13 cellular contexts compared by ENCODE assay signal in the genomic region with DNA sequence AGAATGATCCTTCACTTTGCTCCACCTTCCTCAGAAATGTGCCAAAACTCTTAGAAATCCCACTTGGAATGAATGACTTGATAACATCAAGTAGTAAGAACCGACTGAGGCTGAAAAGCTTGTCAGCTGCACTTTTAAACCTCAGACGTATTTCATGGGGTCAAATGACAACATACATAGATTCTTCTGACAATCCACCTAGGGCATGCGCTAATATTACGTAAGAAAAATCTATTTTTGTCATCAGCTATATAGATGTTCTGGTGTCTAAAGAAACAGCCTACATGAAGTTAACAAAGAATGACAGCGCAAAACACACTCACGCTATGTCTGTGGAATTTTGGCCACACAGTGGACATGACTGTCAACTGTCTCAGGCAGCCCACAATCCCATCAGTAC.
"Had no signal": no experiment of that assay in that cellular context is flagged by ENCODE, and none has a peak within 500 bp of the region (broad histone marks: within the 10 kb centered on the region; RNA-seq: fewer than 3 reads in every experiment).

No MANE protein-coding gene starts in this region.

- H3K4me3 ChIP-seq: dorsolateral prefrontal cortex, esophagus muscularis mucosa, ovary had no signal

- H3K9me3 ChIP-seq: esophagus muscularis mucosa, ovary had no signal

- ATAC-seq: activated CD4-positive, CD25-positive, alpha-beta regulatory T cell treated with anti-CD3 and anti-CD28 coated beads, Interleukin-2, amount 50 U/mL, for 24 hours; left cardiac atrium had no signal

- H3K27ac ChIP-seq: dorsolateral prefrontal cortex, esophagus muscularis mucosa, ovary had no signal

- H3K27me3 ChIP-seq: dorsolateral prefrontal cortex, esophagus muscularis mucosa, ovary had no signal

- H3K36me3 ChIP-seq: esophagus muscularis mucosa, ovary had no signal

- DNase-seq: activated CD4-positive, alpha-beta memory T cell treated with anti-CD3 and anti-CD28 coated beads for 36 hours; activated gamma-delta T cell treated with Interleukin-2 at 50 U/mL for 16 hours; activated naive CD8-positive, alpha-beta T cell treated with anti-CD3 and anti-CD28 coated beads, Interleukin-2, amount 10 ng/mL, durations not matched to agents 7 days and 5 days; activated T-cell treated with anti-CD3 and anti-CD28 coated beads, Interleukin-2, amount 50 U/mL, for 48 hours; anterior cingulate cortex; dorsolateral prefrontal cortex; glutamatergic neuron; left cardiac atrium; ovary; stimulated activated CD4-positive, alpha-beta T cell treated with anti-CD3 and anti-CD28 coated beads, Interleukin-15, amount 100 ng/mL, for 24 hours; stimulated activated CD4-positive, alpha-beta T cell treated with anti-CD3 and anti-CD28 coated beads, Interleukin-4, amount 100 ng/mL, for 24 hours had no signal
